27 cellular contexts compared by ENCODE assay signal in genomic region chr1:150372580-150372979, GRCh38. TPM values are rescaled to one million over a fixed set of nuclear protein-coding genes. Genes with fewer than 3 reads are reported as not detected.
DNase-seq lines count a peak whose midpoint lies in the region; ATAC-seq, FAIRE-seq and TF ChIP-seq lines count a peak whose summit lies in the region.
"Had no signal": no experiment of that assay in that cellular context is flagged by ENCODE, and none has a peak within 500 bp of the region (broad histone marks: within the 10 kb centered on the region; RNA-seq: fewer than 3 reads in every experiment).

No MANE protein-coding gene starts in this region.

- peak overlapping the region; percentile 48 for H3K4me3 Mint-ChIP-seq in activated naive CD4-positive, alpha-beta T cell treated with anti-CD3 and anti-CD28 coated beads, Interleukin-2, amount 50 U/mL, for 24 hours
- no peak overlapping the region for H3K4me3 Mint-ChIP-seq in stimulated activated effector memory CD8-positive, alpha-beta T cell treated with anti-CD3 and anti-CD28 coated beads, Interleukin-12 subunit alpha, Interleukin-12 subunit beta, amount 100 ng/mL, for 72 hours
- H3K4me3 Mint-ChIP-seq: dendritic cell treated with granulocyte-macrophage colony-stimulating factor and Interleukin-4, amounts not matched to agents 40 ng/mL and 50 ng/mL, for 4 days; H9 had no signal

- H3K36me3 Mint-ChIP-seq in activated naive CD4-positive, alpha-beta T cell treated with anti-CD3 and anti-CD28 coated beads, Interleukin-2, amount 50 U/mL, for 24 hours, result peaks cover 12% of the 10 kb centered on the region
- H3K36me3 Mint-ChIP-seq in stimulated activated effector memory CD8-positive, alpha-beta T cell treated with anti-CD3 and anti-CD28 coated beads, Interleukin-12 subunit alpha, Interleukin-12 subunit beta, amount 100 ng/mL, for 72 hours, result peaks cover 13% of the 10 kb centered on the region

- in situ Hi-C loops in K562 (cut with MboI), result no loop called here

- H4K20me1 ChIP-seq in K562 (replicated peaks; ENCODE audit: control insufficient read depth, insufficient read depth, low read length), result peaks cover 12% of the 10 kb centered on the region; the same call in 1 of the 2 replicates

- POLR2A ChIA-PET in K562 (lab: Yijun Ruan, JAX), result interaction anchor here (0.6 to 3.3 kb wide), 6 partner anchors 9 to 173 kb away, joined by 3 to 16 read pairs (median 5); partner anchors contain the start of gene RPRD2

- no peak for TF ChIP-seq RAD21 in K562 (CRISPR knock-in tag; conservative IDR thresholded peaks at IDR 0.05 in 1 of 2, IDR thresholded peaks at IDR 0.05 in 1 of 2)

- H3K4me3 ChIP-seq in K562 (no peak overlapping the region), esophagus squamous epithelium (no peak overlapping the region)
- H3K4me3 ChIP-seq: gastrocnemius medialis, hepatocyte, tibial artery had no signal

- peaks cover 76% of the 10 kb centered on the region for H3K4me1 Mint-ChIP-seq in activated naive CD4-positive, alpha-beta T cell treated with anti-CD3 and anti-CD28 coated beads, Interleukin-2, amount 50 U/mL, for 24 hours
- H3K4me1 Mint-ChIP-seq in stimulated activated effector memory CD8-positive, alpha-beta T cell treated with anti-CD3 and anti-CD28 coated beads, Interleukin-12 subunit alpha, Interleukin-12 subunit beta, amount 100 ng/mL, for 72 hours, result peaks cover 48% of the 10 kb centered on the region

- TF ChIP-seq POLR2A in K562 (conservative IDR thresholded peaks at IDR 0.05) (no peak), esophagus squamous epithelium (IDR thresholded peaks at IDR 0.05) (no peak)

- no peak for TF ChIP-seq EP300 in K562 (IDR thresholded peaks at IDR 0.05; ENCODE audit: low read length)

- H3K27me3 ChIP-seq in K562 (ENCODE audit: control insufficient read depth in 2 of 2, insufficient read depth in 2 of 2, low read length in 2 of 2) (no peaks in the 10 kb centered on the region), esophagus squamous epithelium (no peaks in the 10 kb centered on the region)
- H3K27me3 ChIP-seq: gastrocnemius medialis, hepatocyte, tibial artery had no signal

- ATAC-seq in K562, result peak; percentile 17; the same call in 2 of the 3 replicates
- ATAC-seq in stimulated activated effector memory CD8-positive, alpha-beta T cell treated with anti-CD3 and anti-CD28 coated beads, Interleukin-12 subunit alpha, Interleukin-12 subunit beta, amount 100 ng/mL, for 72 hours, result peak; percentile 60
- ATAC-seq: gastrocnemius medialis had no signal

- no peak overlapping the region; the same call in 1 of the 2 replicates for H3K4me2 ChIP-seq in K562 (ENCODE audit: insufficient read depth, low read length)
- H3K4me2 ChIP-seq: hepatocyte had no signal

- intact Hi-C loops in K562 (cut with micrococcal nuclease) (no loop called here), esophagus squamous epithelium (cut with DNase I) (no loop called here)

- WGBS in K562 (ENCODE audit: insufficient coverage, low coverage, missing lambda C conversion rate), result 75% methylated on average over 1 of the region's 1 CpG
- WGBS in esophagus squamous epithelium, 2 donors, result 88 to 100% methylated on average over 1 of the region's 1 CpG

- no peaks in the 10 kb centered on the region for H3K9me3 Mint-ChIP-seq in activated naive CD4-positive, alpha-beta T cell treated with anti-CD3 and anti-CD28 coated beads, Interleukin-2, amount 50 U/mL, for 24 hours
- no peaks in the 10 kb centered on the region for H3K9me3 Mint-ChIP-seq in stimulated activated effector memory CD8-positive, alpha-beta T cell treated with anti-CD3 and anti-CD28 coated beads, Interleukin-12 subunit alpha, Interleukin-12 subunit beta, amount 100 ng/mL, for 72 hours
- H3K9me3 Mint-ChIP-seq: dendritic cell treated with granulocyte-macrophage colony-stimulating factor and Interleukin-4, amounts not matched to agents 40 ng/mL and 50 ng/mL, for 4 days; H9 had no signal

- H3K9me3 ChIP-seq in K562 (replicated peaks; ENCODE audit: control insufficient read depth, insufficient read depth, low read depth, low read length), result no peaks in the 10 kb centered on the region
- no peaks in the 10 kb centered on the region for H3K9me3 ChIP-seq in esophagus squamous epithelium
- H3K9me3 ChIP-seq: gastrocnemius medialis, tibial artery had no signal

- TF ChIP-seq CTCF in K562 (IDR thresholded peaks at IDR 0.05 in 2 of 3, conservative IDR thresholded peaks at IDR 0.05 in 1 of 3; ENCODE audit: insufficient read depth in 2 of 3, low read depth in 1 of 3, low read length in 3 of 3) (no peak), GM20000 (IDR thresholded peaks at IDR 0.05; ENCODE audit: extremely low read depth, missing control alignments) (no peak), esophagus squamous epithelium (IDR thresholded peaks at IDR 0.05) (no peak)

- no peaks in the 10 kb centered on the region for H3K9me1 ChIP-seq in K562 (ENCODE audit: control insufficient read depth, insufficient read depth, low read length)

- CTCF ChIA-PET in K562 (lab: Yijun Ruan, JAX; ENCODE audit: low intra/inter-chr PET ratio), result no interaction called here

- peak overlapping the region; percentile 87 for H3K27ac Mint-ChIP-seq in activated naive CD4-positive, alpha-beta T cell treated with anti-CD3 and anti-CD28 coated beads, Interleukin-2, amount 50 U/mL, for 24 hours
- H3K27ac Mint-ChIP-seq in stimulated activated effector memory CD8-positive, alpha-beta T cell treated with anti-CD3 and anti-CD28 coated beads, Interleukin-12 subunit alpha, Interleukin-12 subunit beta, amount 100 ng/mL, for 72 hours, result no peak overlapping the region
- H3K27ac Mint-ChIP-seq: dendritic cell treated with granulocyte-macrophage colony-stimulating factor and Interleukin-4, amounts not matched to agents 40 ng/mL and 50 ng/mL, for 4 days had no signal

- H3K27me3 Mint-ChIP-seq in activated naive CD4-positive, alpha-beta T cell treated with anti-CD3 and anti-CD28 coated beads, Interleukin-2, amount 50 U/mL, for 24 hours, result no peaks in the 10 kb centered on the region
- H3K27me3 Mint-ChIP-seq: dendritic cell treated with granulocyte-macrophage colony-stimulating factor and Interleukin-4, amounts not matched to agents 40 ng/mL and 50 ng/mL, for 4 days had no signal

- FAIRE-seq in K562 (lab: Jason Lieb, UNC), result no peak
- FAIRE-seq: endometrium, TTC549 had no signal

- H2AFZ ChIP-seq in K562 (ENCODE audit: low read depth, low read length), result no peak overlapping the region
- H2AFZ ChIP-seq: hepatocyte had no signal

- H3K27ac ChIP-seq in K562 (ENCODE audit: extremely low read depth, low read depth, low read length), result no peak overlapping the region; the same call in 2 of the 3 replicates
- no peak overlapping the region for H3K27ac ChIP-seq in esophagus squamous epithelium
- H3K27ac ChIP-seq: gastrocnemius medialis, hepatocyte, RWPE1, tibial artery had no signal

- H3K4me1 ChIP-seq in K562 (replicated peaks in 1 of 2; ENCODE audit: control insufficient read depth in 2 of 2, insufficient read depth in 2 of 2, low read length in 2 of 2), result peaks cover 4 to 9% of the 10 kb centered on the region in 2 experiments; a peak in 4 of 5 replicates
- H3K4me1 ChIP-seq in esophagus squamous epithelium, result peaks cover 7 to 67% (median 9%) of the 10 kb centered on the region in 3 donors

- H3K9ac ChIP-seq in K562 (ENCODE audit: insufficient read depth in 1 of 2, low read depth in 2 of 2, low read length in 2 of 2), result no peak overlapping the region

- peaks cover 16% of the 10 kb centered on the region; the same call in 2 of the 3 replicates for H3K36me3 ChIP-seq in K562 (ENCODE audit: control insufficient read depth, insufficient read depth, low read length)
- H3K36me3 ChIP-seq in esophagus squamous epithelium, result no peaks in the 10 kb centered on the region
- H3K36me3 ChIP-seq: gastrocnemius medialis, tibial artery had no signal

- H3K79me2 ChIP-seq in K562 (ENCODE audit: control insufficient read depth, insufficient read depth, low read length), result peaks cover 94% of the 10 kb centered on the region

- BruUV-seq in K562 (replicated peaks; lab: Mats Ljungman, UMichigan), result no TSS peak

- DNase-seq in activated naive CD4-positive, alpha-beta T cell treated with anti-CD3 and anti-CD28 coated beads, Interleukin-2, amount 50 U/mL, for 16 hours, result no peak
- DNase-seq in D341Med (ENCODE audit: low spot score) (peak; percentile 39), K562 (ENCODE audit: extremely low read depth in 1 of 4, low spot score in 3 of 4) (no peak), GM20000 (ENCODE audit: low spot score) (no peak), esophagus squamous epithelium (lab: John Stamatoyannopoulos, UW) (no peak)
- no peak for DNase-seq in stimulated activated effector memory CD8-positive, alpha-beta T cell treated with anti-CD3 and anti-CD28 coated beads, Interleukin-12 subunit alpha, Interleukin-12 subunit beta, amount 100 ng/mL, for 72 hours (ENCODE audit: low spot score in 2 of 2)
- DNase-seq: activated CD4-positive, CD25-positive, alpha-beta regulatory T cell treated with anti-CD3 and anti-CD28 coated beads, Interleukin-2, amount 50 U/mL, for 72 hours; Calu3; caudate nucleus; DND-41; gastrocnemius medialis; H9; KBM-7; mesenchymal stem cell; MM.1S; NCI-H1417 treated with DMSO at 0.1 percent for 48 hours; NCI-H2081; NCI-H226; occipital lobe; T-helper 1 cell; tibial artery had no signal

RNA-seq across cellular contexts. Expression of gene RPRD2, which starts 8.6 kb away (rescaled TPM):
- 21.2 and 49.5 TPM in 2 replicates for total RNA-seq in K562 (2011; cell fraction: chromatin; rRNA removed; ENCODE audit: low replicate concordance)
- total RNA-seq in K562 (2011; cell fraction: nucleolus; rRNA removed), result 12.0 and 13.0 TPM in 2 replicates
- 21.8 and 22.7 TPM in 2 replicates for total RNA-seq in K562 (2011; cell fraction: nucleoplasm; rRNA removed)
- total RNA-seq in K562 (2014; rRNA removed) (4.4 and 5.2 TPM in 2 replicates), K562 (2014; rRNA removed; fragmentation: Illumina TruSeq; extraction: Trizol) (7.7 and 8.9 TPM in 2 replicates), K562 (2015; rRNA removed; fragmentation: Illumina TruSeq; extraction: Trizol) (8.6 and 8.7 TPM in 2 replicates), K562 (2021) (19.8 and 21.6 TPM in 2 replicates), esophagus squamous epithelium (10 to 100 TPM; 14.7 to 17.9 (median 15.2) TPM)
- polyA plus RNA-seq in K562 (2011; rRNA removed) (6.1 and 11.4 TPM in 2 replicates), K562 (2014; fragmentation: Illumina TruSeq; extraction: Trizol) (18.3 and 21.3 TPM in 2 replicates), K562 (2014; fragmentation: Nextera tagmentation; extraction: Ambion mirVana) (1 to 10 TPM; 1.5 to 4.4 TPM), K562 (2014; rRNA removed) (6.7 and 7.9 TPM in 2 replicates)
- polyA plus RNA-seq in K562 (2011; cell fraction: cytosol; rRNA removed), result 5.5 and 7.2 TPM in 2 replicates
- 11.6 and 12.5 TPM in 2 replicates for polyA plus RNA-seq in K562 (2011; cell fraction: nucleus; rRNA removed)
- polyA plus RNA-seq in K562 (2012), result 11.7 and 12.8 TPM in 2 replicates
- polyA minus RNA-seq in K562 (2011; rRNA and poly(A)+ RNA removed), result 9.5 and 14.1 TPM in 2 replicates
- polyA minus RNA-seq in K562 (2011; cell fraction: cytosol; rRNA and poly(A)+ RNA removed), result 10.0 and 10.3 TPM in 2 replicates
- polyA minus RNA-seq in K562 (2011; cell fraction: nucleus; rRNA and poly(A)+ RNA removed), result 9.8 and 18.9 TPM in 2 replicates

RNA-seq across cellular contexts. Expression of gene PRPF3, which starts 51.2 kb away (rescaled TPM):
- 124 and 171 TPM in 2 replicates for total RNA-seq in K562 (2011; cell fraction: chromatin; rRNA removed; ENCODE audit: low replicate concordance)
- 54.7 and 55.1 TPM in 2 replicates for total RNA-seq in K562 (2011; cell fraction: nucleolus; rRNA removed)
- 103 and 135 TPM in 2 replicates for total RNA-seq in K562 (2011; cell fraction: nucleoplasm; rRNA removed)
- total RNA-seq in K562 (2014; rRNA removed) (50.5 and 57.9 TPM in 2 replicates), K562 (2014; rRNA removed; fragmentation: Illumina TruSeq; extraction: Trizol) (73.4 and 81.5 TPM in 2 replicates), K562 (2015; rRNA removed; fragmentation: Illumina TruSeq; extraction: Trizol) (80.0 and 84.4 TPM in 2 replicates), K562 (2021) (48.1 and 51.1 TPM in 2 replicates), esophagus squamous epithelium (10 to 100 TPM; 15.1 to 44.8 (median 29.0) TPM)
- polyA plus RNA-seq in K562 (2011; rRNA removed) (38.1 and 41.7 TPM in 2 replicates), K562 (2014; fragmentation: Illumina TruSeq; extraction: Trizol) (62.0 and 67.2 TPM in 2 replicates), K562 (2014; fragmentation: Nextera tagmentation; extraction: Ambion mirVana) (10 to 100 TPM; 26.4 to 70.9 TPM), K562 (2014; rRNA removed) (53.6 and 54.1 TPM in 2 replicates)
- 15.6 and 20.7 TPM in 2 replicates for polyA plus RNA-seq in K562 (2011; cell fraction: cytosol; rRNA removed)
- polyA plus RNA-seq in K562 (2011; cell fraction: nucleus; rRNA removed), result 63.2 and 70.6 TPM in 2 replicates
- polyA plus RNA-seq in K562 (2012), result 41.5 and 45.4 TPM in 2 replicates
- polyA minus RNA-seq in K562 (2011; rRNA and poly(A)+ RNA removed), result 70.3 TPM in 2 replicates
- polyA minus RNA-seq in K562 (2011; cell fraction: cytosol; rRNA and poly(A)+ RNA removed), result 17.8 and 22.5 TPM in 2 replicates
- 32.4 and 51.1 TPM in 2 replicates for polyA minus RNA-seq in K562 (2011; cell fraction: nucleus; rRNA and poly(A)+ RNA removed)
